Comparison of ENCODE assay signal across 19 cellular contexts in genomic region chr13:40306817-40307216, GRCh38.
DNase-seq lines count a peak whose midpoint lies in the region; ATAC-seq and TF ChIP-seq lines count a peak whose summit lies in the region.
"Had no signal": no experiment of that assay in that cellular context is flagged by ENCODE, and none has a peak within 500 bp of the region (broad histone marks: within the 10 kb centered on the region; RNA-seq: fewer than 3 reads in every experiment).

No MANE protein-coding gene starts in this region.

- H3K27me3 ChIP-seq in ascending aorta: no peaks in the 10 kb centered on the region
- H3K27me3 ChIP-seq: adrenal gland, testis had no signal

- H3K27me3 Mint-ChIP-seq in activated naive CD4-positive, alpha-beta T cell treated with anti-CD3 and anti-CD28 coated beads for 36 hours (ENCODE audit: low read depth): no peaks in the 10 kb centered on the region
- no peaks in the 10 kb centered on the region for H3K27me3 Mint-ChIP-seq in activated T-helper 1 cell treated with anti-CD3 and anti-CD28 coated beads, Interleukin-12 subunit alpha, Interleukin-12 subunit beta, Interleukin-2, Interleukin-4 antibody, amounts not matched to agents 30 ng/mL and 10 ng/mL and 1 ng/mL, durations not matched to agents 14 hours and 24 hours and 36 hours (ENCODE audit: insufficient read depth)
- H3K27me3 Mint-ChIP-seq: naive thymus-derived CD8-positive, alpha-beta T cell had no signal

- H3K4me1 ChIP-seq in ascending aorta: no peaks in the 10 kb centered on the region
- H3K4me1 ChIP-seq: adrenal gland, testis had no signal

- intact Hi-C loops in activated naive CD4-positive, alpha-beta T cell treated with anti-CD3 and anti-CD28 coated beads for 36 hours (cut with micrococcal nuclease): no loop called here
- intact Hi-C loops in activated T-helper 1 cell treated with anti-CD3 and anti-CD28 coated beads, Interleukin-12 subunit alpha, Interleukin-12 subunit beta, Interleukin-2, Interleukin-4 antibody, amounts not matched to agents 30 ng/mL and 10 ng/mL and 1 ng/mL, durations not matched to agents 14 hours and 24 hours and 36 hours (cut with micrococcal nuclease): loop anchor here (2.0 to 10.0 kb wide), 2 partner anchors 56 to 522 kb away; no protein-coding TSS in a partner anchor
- intact Hi-C loops in lower leg skin (cut with DNase I; ENCODE audit: low total_unique reads): no loop called here
- intact Hi-C loops in ascending aorta (cut with DNase I): no loop called here

- peak overlapping the region; percentile 4 for H3K27ac Mint-ChIP-seq in activated naive CD4-positive, alpha-beta T cell treated with anti-CD3 and anti-CD28 coated beads for 36 hours
- H3K27ac Mint-ChIP-seq in activated T-helper 1 cell treated with anti-CD3 and anti-CD28 coated beads, Interleukin-12 subunit alpha, Interleukin-12 subunit beta, Interleukin-2, Interleukin-4 antibody, amounts not matched to agents 30 ng/mL and 10 ng/mL and 1 ng/mL, durations not matched to agents 14 hours and 24 hours and 36 hours: peak overlapping the region; percentile 1

- H3K9me3 Mint-ChIP-seq in activated naive CD4-positive, alpha-beta T cell treated with anti-CD3 and anti-CD28 coated beads for 36 hours: peaks cover 24% of the 10 kb centered on the region
- H3K9me3 Mint-ChIP-seq in activated T-helper 1 cell treated with anti-CD3 and anti-CD28 coated beads, Interleukin-12 subunit alpha, Interleukin-12 subunit beta, Interleukin-2, Interleukin-4 antibody, amounts not matched to agents 30 ng/mL and 10 ng/mL and 1 ng/mL, durations not matched to agents 14 hours and 24 hours and 36 hours: peaks cover 46% of the 10 kb centered on the region

- peak; percentile 80 for DNase-seq in activated naive CD4-positive, alpha-beta T cell treated with anti-CD3 and anti-CD28 coated beads for 36 hours
- no peak for DNase-seq in activated naive CD4-positive, alpha-beta T cell (lab: John Stamatoyannopoulos, UW)
- no peak for DNase-seq in activated T-helper 1 cell treated with anti-CD3 and anti-CD28 coated beads, Interleukin-12 subunit alpha, Interleukin-12 subunit beta, Interleukin-2, Interleukin-4 antibody, amounts not matched to agents 30 ng/mL and 10 ng/mL and 1 ng/mL, durations not matched to agents 14 hours and 24 hours and 36 hours (ENCODE audit: low spot score)
- DNase-seq in stimulated activated CD4-positive, alpha-beta T cell treated with anti-CD3 and anti-CD28 coated beads, Interleukin-12 subunit alpha, Interleukin-12 subunit beta, amount 100 ng/mL, for 4 hours: peak; percentile 16
- DNase-seq in stimulated activated naive CD8-positive, alpha-beta T cell treated with anti-CD3 and anti-CD28 coated beads, Interleukin-15, Interleukin-2, amounts not matched to agents 100 U/mL and 50 U/mL, for 24 hours: peak; percentile 42
- DNase-seq in lower leg skin (ENCODE audit: low spot score in 2 of 2) (no peak), ascending aorta (ENCODE audit: low spot score in 2 of 2) (no peak)
- DNase-seq: adrenal gland; cerebellar nuclear complex; effector CD8-positive, alpha-beta T cell; naive thymus-derived CD8-positive, alpha-beta T cell; NCI-H1417 treated with DMSO at 0.1 percent for 48 hours; NCI-H2171 treated with DMSO at 0.1 percent for 48 hours; NCI-H774; T-helper 9 cell; testis had no signal

- H3K9me3 ChIP-seq in ascending aorta: no peaks in the 10 kb centered on the region
- H3K9me3 ChIP-seq: adrenal gland, testis had no signal

- peaks cover 38% of the 10 kb centered on the region for H3K4me1 Mint-ChIP-seq in activated naive CD4-positive, alpha-beta T cell treated with anti-CD3 and anti-CD28 coated beads for 36 hours (ENCODE audit: low read depth)
- H3K4me1 Mint-ChIP-seq in activated T-helper 1 cell treated with anti-CD3 and anti-CD28 coated beads, Interleukin-12 subunit alpha, Interleukin-12 subunit beta, Interleukin-2, Interleukin-4 antibody, amounts not matched to agents 30 ng/mL and 10 ng/mL and 1 ng/mL, durations not matched to agents 14 hours and 24 hours and 36 hours (ENCODE audit: low read depth): peaks cover 25% of the 10 kb centered on the region

- 84 to 93% methylated on average over 2 of the region's 2 CpGs for WGBS in lower leg skin, 2 donors

- no peak overlapping the region for H3K4me3 Mint-ChIP-seq in activated naive CD4-positive, alpha-beta T cell treated with anti-CD3 and anti-CD28 coated beads for 36 hours
- H3K4me3 Mint-ChIP-seq in activated T-helper 1 cell treated with anti-CD3 and anti-CD28 coated beads, Interleukin-12 subunit alpha, Interleukin-12 subunit beta, Interleukin-2, Interleukin-4 antibody, amounts not matched to agents 30 ng/mL and 10 ng/mL and 1 ng/mL, durations not matched to agents 14 hours and 24 hours and 36 hours: peak overlapping the region; percentile 1
- H3K4me3 Mint-ChIP-seq: naive thymus-derived CD8-positive, alpha-beta T cell had no signal

- TF ChIP-seq CTCF in lower leg skin (IDR thresholded peaks at IDR 0.05) (no peak), ascending aorta (IDR thresholded peaks at IDR 0.05) (no peak)

- no peak overlapping the region for H3K27ac ChIP-seq in ascending aorta
- H3K27ac ChIP-seq: adrenal gland, SK-N-MC, testis had no signal

- H3K36me3 Mint-ChIP-seq in activated naive CD4-positive, alpha-beta T cell treated with anti-CD3 and anti-CD28 coated beads for 36 hours (ENCODE audit: low read depth): peaks cover 11% of the 10 kb centered on the region
- H3K36me3 Mint-ChIP-seq in activated T-helper 1 cell treated with anti-CD3 and anti-CD28 coated beads, Interleukin-12 subunit alpha, Interleukin-12 subunit beta, Interleukin-2, Interleukin-4 antibody, amounts not matched to agents 30 ng/mL and 10 ng/mL and 1 ng/mL, durations not matched to agents 14 hours and 24 hours and 36 hours (ENCODE audit: low read depth): peaks cover 9% of the 10 kb centered on the region

- H3K36me3 ChIP-seq in ascending aorta: no peaks in the 10 kb centered on the region
- H3K36me3 ChIP-seq: adrenal gland had no signal

- H3K4me3 ChIP-seq in lower leg skin (ENCODE audit: low read depth, poor library complexity, severe bottlenecking): no peak overlapping the region
- no peak overlapping the region for H3K4me3 ChIP-seq in ascending aorta
- H3K4me3 ChIP-seq: adrenal gland, SK-N-MC, testis had no signal

- CTCF ChIA-PET in activated naive CD4-positive, alpha-beta T cell treated with anti-CD3 and anti-CD28 coated beads for 36 hours (lab: Charles Lee): interaction anchor here (0.5 to 1.2 kb wide), 3 partner anchors 9 to 173 kb away, joined by 3 to 4 read pairs (median 3); no protein-coding TSS in a partner anchor

- ATAC-seq in stimulated activated naive CD8-positive, alpha-beta T cell treated with anti-CD3 and anti-CD28 coated beads, Interleukin-15, Interleukin-2, amounts not matched to agents 100 U/mL and 50 U/mL, for 24 hours: peak; percentile 92
- ATAC-seq in GM19324 (IDR thresholded peaks at IDR 0.05; ENCODE audit: low FRiP score, unreplicated experiment): no peak
- ATAC-seq: naive thymus-derived CD8-positive, alpha-beta T cell; Panc1 had no signal

- TF ChIP-seq POLR2A in lower leg skin (IDR thresholded peaks at IDR 0.05): no peak

Comparison
In these comparisons a context has a peak if more than half of its experiments do, and no peak if none do; other contexts are left out.
1. DNase-seq: peak in activated naive CD4-positive, alpha-beta T cell treated with anti-CD3 and anti-CD28 coated beads for 36 hours (single experiment), stimulated activated CD4-positive, alpha-beta T cell treated with anti-CD3 and anti-CD28 coated beads, Interleukin-12 subunit alpha, Interleukin-12 subunit beta, amount 100 ng/mL, for 4 hours (single experiment) and stimulated activated naive CD8-positive, alpha-beta T cell treated with anti-CD3 and anti-CD28 coated beads, Interleukin-15, Interleukin-2, amounts not matched to agents 100 U/mL and 50 U/mL, for 24 hours (single experiment); none in activated naive CD4-positive, alpha-beta T cell (0 of 4), activated T-helper 1 cell treated with anti-CD3 and anti-CD28 coated beads, Interleukin-12 subunit alpha, Interleukin-12 subunit beta, Interleukin-2, Interleukin-4 antibody, amounts not matched to agents 30 ng/mL and 10 ng/mL and 1 ng/mL, durations not matched to agents 14 hours and 24 hours and 36 hours (single experiment), lower leg skin (0 of 2) and ascending aorta (0 of 2).